Comparison of ENCODE assay signal across 8 cellular contexts in genomic region chr2:224276251-224276650, GRCh38.
"Had no signal": no experiment of that assay in that cellular context is flagged by ENCODE, and none has a peak within 500 bp of the region (broad histone marks: within the 10 kb centered on the region; RNA-seq: fewer than 3 reads in every experiment).

No MANE protein-coding gene starts in this region.

- ATAC-seq: GM12878 had no signal

- DNase-seq: GDM1, GF-D8 had no signal

- FAIRE-seq: G401.6, GM12878, GM12891, GM12892, GM18507, GM19239 had no signal

- H3K4me3 ChIP-seq: GM12878 had no signal
